ENCODE assay signal across 8 cellular contexts in genomic region chr5:150000990-150001659, GRCh38. TPM values are rescaled to one million over a fixed set of nuclear protein-coding genes. Genes with fewer than 3 reads are reported as not detected.
DNase-seq lines count a peak whose midpoint lies in the region; ATAC-seq and TF ChIP-seq lines count a peak whose summit lies in the region.

No MANE protein-coding gene starts in this region.

- no peaks in the 10 kb centered on the region for H3K27me3 ChIP-seq in BJ (ENCODE audit: control insufficient read depth, insufficient read depth, low read length)
- no peaks in the 10 kb centered on the region for H3K27me3 ChIP-seq in neural progenitor cell
- H3K27me3 ChIP-seq in tibial nerve, result no peaks in the 10 kb centered on the region

- peak overlapping the region; percentile 83 for H3K4me2 ChIP-seq in neural progenitor cell

- H3K36me3 ChIP-seq in BJ (ENCODE audit: control insufficient read depth, insufficient read depth, low read length) (peaks cover 4% of the 10 kb centered on the region), neural progenitor cell (no peaks in the 10 kb centered on the region), tibial nerve (peaks cover 0 to 25% (median 0%) of the 10 kb centered on the region in 3 donors)

- peak; percentile 16 for ATAC-seq in GM21717 (IDR thresholded peaks at IDR 0.05; ENCODE audit: unreplicated experiment)
- ATAC-seq in activated T-cell treated with anti-CD3 and anti-CD28 coated beads, Interleukin-2, amount 50 U/mL, for 4 hours, result peak; percentile 29 to 31

- 0 to 1% methylated on average over 19 to 25 of the region's 44 CpGs for WGBS in tibial nerve, 2 donors

- H2AFZ ChIP-seq in neural progenitor cell (replicated peaks), result peak overlapping the region; percentile 57

- H3K27ac Mint-ChIP-seq in neural progenitor cell, result no peak overlapping the region

- peak overlapping the region; percentile 70 for H3K4me3 ChIP-seq in BJ (ENCODE audit: low read depth, low read length)
- peak overlapping the region; percentile 89 for H3K4me3 ChIP-seq in fibroblast of mammary gland (ENCODE audit: control insufficient read depth, low read depth, low read length)
- peak overlapping the region; percentile 76 for H3K4me3 ChIP-seq in neural progenitor cell
- peak overlapping the region; percentile 69 to 95 (median 90) for H3K4me3 ChIP-seq in tibial nerve

- CTCF ChIA-PET in BJ (lab: Yijun Ruan, JAX), result interaction anchor here (0.8 to 3.3 kb wide), 6 partner anchors 9 to 156 kb away, joined by 3 to 17 read pairs (median 3); no protein-coding TSS in a partner anchor

- H3K4me3 Mint-ChIP-seq in activated T-cell treated with anti-CD3 and anti-CD28 coated beads, Interleukin-2, amount 50 U/mL, for 4 hours, result peak overlapping the region; percentile 93
- peak overlapping the region; percentile 96 for H3K4me3 Mint-ChIP-seq in neural progenitor cell

- POLR2A ChIA-PET in BJ (lab: Charles Lee), result no interaction called here

- H3K27ac ChIP-seq in neural progenitor cell (no peak overlapping the region), tibial nerve (peak overlapping the region; percentile 87 to 97 (median 91))

- H3K9me3 Mint-ChIP-seq in activated T-cell treated with anti-CD3 and anti-CD28 coated beads, Interleukin-2, amount 50 U/mL, for 4 hours, result no peaks in the 10 kb centered on the region
- no peaks in the 10 kb centered on the region for H3K9me3 Mint-ChIP-seq in neural progenitor cell

- H3K4me1 Mint-ChIP-seq in activated T-cell treated with anti-CD3 and anti-CD28 coated beads, Interleukin-2, amount 50 U/mL, for 4 hours (ENCODE audit: low read depth), result peaks cover 39% of the 10 kb centered on the region
- H3K4me1 Mint-ChIP-seq in neural progenitor cell, result peaks cover 26% of the 10 kb centered on the region

- H4K20me1 ChIP-seq in neural progenitor cell (ENCODE audit: low read depth), result peaks cover 22% of the 10 kb centered on the region

- no peaks in the 10 kb centered on the region for H3K9me3 ChIP-seq in neural progenitor cell (ENCODE audit: low read depth)
- H3K9me3 ChIP-seq in tibial nerve, result no peaks in the 10 kb centered on the region

- peaks cover 13% of the 10 kb centered on the region for H3K4me1 ChIP-seq in neural progenitor cell
- H3K4me1 ChIP-seq in tibial nerve, result peaks cover 0 to 69% (median 18%) of the 10 kb centered on the region in 4 donors

- H3K79me2 ChIP-seq in neural progenitor cell (ENCODE audit: low read depth), result peaks cover 48% of the 10 kb centered on the region

- H3K36me3 Mint-ChIP-seq in activated T-cell treated with anti-CD3 and anti-CD28 coated beads, Interleukin-2, amount 50 U/mL, for 4 hours (ENCODE audit: insufficient read depth), result peaks cover 16% of the 10 kb centered on the region
- peaks cover 6% of the 10 kb centered on the region for H3K36me3 Mint-ChIP-seq in neural progenitor cell

- peak overlapping the region; percentile 38 for H3K9ac ChIP-seq in neural progenitor cell

- peaks cover 22% of the 10 kb centered on the region for H3F3A ChIP-seq in neural progenitor cell (ENCODE audit: low read depth)

- no peak for TF ChIP-seq POLR2A in tibial nerve (IDR thresholded peaks at IDR 0.05)

- TF ChIP-seq EP300 in tibial nerve (IDR thresholded peaks at IDR 0.05), result no peak

- DNase-seq in BJ (ENCODE audit: low read depth), result no peak
- DNase-seq in NCI-H146 treated with DMSO at 0.1 percent for 48 hours (lab: John Stamatoyannopoulos, UW; ENCODE audit: unreplicated experiment), result peak; percentile 0
- DNase-seq in activated T-cell treated with anti-CD3 and anti-CD28 coated beads, Interleukin-2, amount 50 U/mL, for 4 hours, result peak; percentile 24
- DNase-seq in fibroblast of mammary gland (ENCODE audit: low read depth), result peak; percentile 35
- DNase-seq in neural progenitor cell (ENCODE audit: low spot score), result peak; percentile 76
- DNase-seq in tibial nerve (ENCODE audit: low spot score in 2 of 2), result no peak
- DNase-seq in NCI-H510A (lab: John Stamatoyannopoulos, UW), result no peak

- H3K27me3 Mint-ChIP-seq in activated T-cell treated with anti-CD3 and anti-CD28 coated beads, Interleukin-2, amount 50 U/mL, for 4 hours (ENCODE audit: low read depth), result no peaks in the 10 kb centered on the region
- H3K27me3 Mint-ChIP-seq in neural progenitor cell (ENCODE audit: insufficient read depth, low read depth), result peaks cover 2% of the 10 kb centered on the region

- no peak for TF ChIP-seq CTCF in BJ (IDR thresholded peaks at IDR 0.05; ENCODE audit: insufficient read depth, low read depth, low read length)
- no peak for TF ChIP-seq CTCF in fibroblast of mammary gland (conservative IDR thresholded peaks at IDR 0.05; ENCODE audit: control insufficient read depth, insufficient read depth, low read depth, low read length)
- no peak for TF ChIP-seq CTCF in neural progenitor cell (IDR thresholded peaks at IDR 0.05)
- TF ChIP-seq CTCF in tibial nerve (IDR thresholded peaks at IDR 0.05), result no peak

RNA-seq across cellular contexts. Expression of gene HMGXB3, which starts 0.6 kb away (rescaled TPM):
- 33.4 and 39.0 TPM in 2 replicates for polyA plus RNA-seq in BJ (2011; rRNA removed)
- polyA minus RNA-seq in BJ (2011; rRNA and poly(A)+ RNA removed), result 37.4 and 52.1 TPM in 2 replicates
- 10 to 100 TPM; 46.2 to 49.2 (median 46.4) TPM for total RNA-seq in activated T-cell treated with anti-CD3 and anti-CD28 coated beads, Interleukin-2, amount 50 U/mL, for 4 hours
- total RNA-seq in neural progenitor cell (ENCODE audit: low replicate concordance) (23.1 and 31.3 TPM in 2 replicates), tibial nerve (10 to 100 TPM; 47.7 to 58.2 (median 55.3) TPM)

RNA-seq across cellular contexts. Expression of gene TIGD6, which starts 0.7 kb away (rescaled TPM):
- polyA plus RNA-seq in BJ (2011; rRNA removed), result 4.6 and 6.7 TPM in 2 replicates
- polyA minus RNA-seq in BJ (2011; rRNA and poly(A)+ RNA removed), result 6.1 and 6.3 TPM in 2 replicates
- 1 to 10 TPM; 1.9 to 2.4 (median 2.1) TPM for total RNA-seq in activated T-cell treated with anti-CD3 and anti-CD28 coated beads, Interleukin-2, amount 50 U/mL, for 4 hours
- 4.1 and 4.7 TPM in 2 replicates for total RNA-seq in neural progenitor cell (ENCODE audit: low replicate concordance)
- total RNA-seq in tibial nerve, result 10 to 100 TPM in 1 of 4 donors, 1 to 10 TPM in 3; 6.7 to 14.4 (median 8.1) TPM

RNA-seq across cellular contexts. Expression of gene SLC26A2, which starts 40.6 kb away (rescaled TPM):
- polyA plus RNA-seq in BJ (2011; rRNA removed), result 3.3 and 7.6 TPM in 2 replicates
- polyA minus RNA-seq in BJ (2011; rRNA and poly(A)+ RNA removed), result 9.5 and 11.5 TPM in 2 replicates
- total RNA-seq in activated T-cell treated with anti-CD3 and anti-CD28 coated beads, Interleukin-2, amount 50 U/mL, for 4 hours, result 1 to 10 TPM; 7.9 to 8.8 (median 8.0) TPM
- 14.0 and 20.1 TPM in 2 replicates for total RNA-seq in neural progenitor cell (ENCODE audit: low replicate concordance)
- 10 to 100 TPM; 10.2 to 17.9 (median 12.4) TPM for total RNA-seq in tibial nerve

RNA-seq across cellular contexts. Expression of gene PDE6A, which starts 56.5 kb away (rescaled TPM):
- polyA plus RNA-seq in BJ (2011; rRNA removed), result not detected in 2 replicates
- not detected in 2 replicates for polyA minus RNA-seq in BJ (2011; rRNA and poly(A)+ RNA removed)
- total RNA-seq in activated T-cell treated with anti-CD3 and anti-CD28 coated beads, Interleukin-2, amount 50 U/mL, for 4 hours, result not detected
- total RNA-seq in neural progenitor cell (ENCODE audit: low replicate concordance), result not detected in 2 replicates
- under 1 TPM in 1 of 4 donors, not detected in 3; 0.22 TPM for total RNA-seq in tibial nerve

Comparison
In these comparisons a context has a peak if more than half of its experiments do, and no peak if none do; other contexts are left out.
1. DNase-seq: peak in NCI-H146 treated with DMSO at 0.1 percent for 48 hours (single experiment), activated T-cell treated with anti-CD3 and anti-CD28 coated beads, Interleukin-2, amount 50 U/mL, for 4 hours (single experiment), fibroblast of mammary gland (single experiment) and neural progenitor cell (single experiment); none in BJ (single experiment), tibial nerve (0 of 2) and NCI-H510A (single experiment).
2. Peak in every context shown above with its lines, with median percentiles within 50 percentile points of each other: H3K4me3 ChIP-seq.